9 cellular contexts compared by ENCODE assay signal in the genomic region with DNA sequence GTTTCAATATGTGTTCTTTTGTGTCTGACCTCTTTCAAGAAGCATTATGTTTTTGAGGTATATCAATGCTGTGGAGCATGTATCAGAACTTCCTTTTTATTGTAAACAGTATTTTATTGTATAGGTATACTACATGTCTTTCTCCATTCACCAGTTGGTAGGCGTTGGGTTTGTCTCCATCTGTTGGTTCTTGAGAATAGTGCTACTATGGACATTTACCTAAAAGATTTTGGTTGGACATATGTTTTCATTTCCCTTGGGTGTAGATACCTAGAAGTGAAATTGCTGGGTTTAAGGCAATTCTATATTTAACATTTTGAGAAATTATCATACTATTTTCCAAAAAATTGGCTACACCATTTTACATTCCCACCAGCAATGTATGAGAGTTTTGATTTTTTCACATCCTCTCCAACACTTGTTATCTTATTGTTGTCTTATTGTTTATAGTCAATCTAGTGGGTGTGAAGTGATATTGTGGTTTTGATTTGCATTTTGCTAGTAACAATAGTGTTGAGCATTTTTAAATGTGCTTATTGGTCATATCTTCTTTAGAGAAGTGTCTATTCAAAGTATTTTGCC.
DNase-seq lines count a peak whose midpoint lies in the region; ATAC-seq, FAIRE-seq and TF ChIP-seq lines count a peak whose summit lies in the region.
"Had no signal": no experiment of that assay in that cellular context is flagged by ENCODE, and none has a peak within 500 bp of the region (broad histone marks: within the 10 kb centered on the region; RNA-seq: fewer than 3 reads in every experiment).

No MANE protein-coding gene starts in this region.

- no peak overlapping the region for H3K4me2 ChIP-seq in OCI-LY7 (ENCODE audit: low read length)

- intact Hi-C loops in OCI-LY7 (cut with micrococcal nuclease; ENCODE audit: unreplicated experiment) (no loop called here), natural killer cell (cut with micrococcal nuclease) (no loop called here)

- H3K36me3 ChIP-seq in OCI-LY7 (ENCODE audit: insufficient read depth, low read length), result no peaks in the 10 kb centered on the region

- peak; percentile 3 for FAIRE-seq in A204.1 (lab: Jason Lieb, UNC)
- FAIRE-seq: TTC549 had no signal

- POLR2A ChIA-PET in OCI-LY7 (lab: Charles Lee), result no interaction called here

- H3K9me3 ChIP-seq in OCI-LY7 (ENCODE audit: low read length), result no peaks in the 10 kb centered on the region

- no peaks in the 10 kb centered on the region for H3K9me2 ChIP-seq in OCI-LY7 (ENCODE audit: insufficient read depth, low read length)

- no peaks in the 10 kb centered on the region for H3K27me3 Mint-ChIP-seq in natural killer cell (ENCODE audit: low read depth in 2 of 2)

- H4K20me1 ChIP-seq in OCI-LY7 (ENCODE audit: insufficient read depth, low read length), result no peaks in the 10 kb centered on the region

- H3K27ac ChIP-seq in OCI-LY7 (ENCODE audit: low read depth, low read length, poor library complexity, severe bottlenecking), result no peak overlapping the region

- ATAC-seq in natural killer cell (no peak), GM21367 (IDR thresholded peaks at IDR 0.05; ENCODE audit: unreplicated experiment) (no peak), GM19328 (IDR thresholded peaks at IDR 0.05; ENCODE audit: unreplicated experiment) (no peak)

- no peaks in the 10 kb centered on the region for H3K4me1 Mint-ChIP-seq in natural killer cell

- peaks cover 10 to 11% of the 10 kb centered on the region in 2 donors for H3K9me3 Mint-ChIP-seq in natural killer cell

- H3K79me2 ChIP-seq in OCI-LY7 (ENCODE audit: insufficient read depth, low read depth, low read length), result no peaks in the 10 kb centered on the region

- no peak overlapping the region for H2AFZ ChIP-seq in OCI-LY7 (ENCODE audit: low read length)

- no peaks in the 10 kb centered on the region for H3K4me1 ChIP-seq in OCI-LY7 (ENCODE audit: insufficient read depth, low read length, poor library complexity, severe bottlenecking)

- TF ChIP-seq CTCF in OCI-LY7 (conservative IDR thresholded peaks at IDR 0.05; ENCODE audit: low read length), result peak; percentile 70
- TF ChIP-seq CTCF in fibroblast of the aortic adventitia (IDR thresholded peaks at IDR 0.05; ENCODE audit: insufficient read depth, low read length), result peak; percentile 77
- no peak for TF ChIP-seq CTCF in natural killer cell (IDR thresholded peaks at IDR 0.05)

- no peak overlapping the region for H3K27ac Mint-ChIP-seq in natural killer cell

- H3K4me3 ChIP-seq in OCI-LY7 (ENCODE audit: low read depth, low read length, poor library complexity, severe bottlenecking) (no peak overlapping the region), fibroblast of the aortic adventitia (ENCODE audit: low read depth, low read length) (no peak overlapping the region)

- no peaks in the 10 kb centered on the region for H3K36me3 Mint-ChIP-seq in natural killer cell

- no peak overlapping the region for H3K4me3 Mint-ChIP-seq in natural killer cell

- BruUV-seq in OCI-LY7 (replicated peaks; lab: Mats Ljungman, UMichigan), result no TSS peak

- DNase-seq in H4 (ENCODE audit: low spot score) (peak; percentile 8), OCI-LY7 (ENCODE audit: low spot score) (peak; percentile 9), fibroblast of the aortic adventitia (ENCODE audit: low read depth) (peak; percentile 68), NCI-H187 (lab: John Stamatoyannopoulos, UW) (no peak), natural killer cell (no peak)

- CTCF ChIA-PET in OCI-LY7 (lab: Charles Lee; ENCODE audit: unreplicated experiment), result no interaction called here

Comparison
In these comparisons a context has a peak if more than half of its experiments do, and no peak if none do; other contexts are left out.
1. DNase-seq: peak in H4 (single experiment), OCI-LY7 (single experiment) and fibroblast of the aortic adventitia (single experiment); none in NCI-H187 (0 of 2) and natural killer cell (single experiment).